22 cellular contexts compared by ENCODE assay signal in genomic region chr14:89603938-89604480, GRCh38.
DNase-seq lines count a peak whose midpoint lies in the region; ATAC-seq, FAIRE-seq and TF ChIP-seq lines count a peak whose summit lies in the region.
"Had no signal": no experiment of that assay in that cellular context is flagged by ENCODE, and none has a peak within 500 bp of the region (broad histone marks: within the 10 kb centered on the region; RNA-seq: fewer than 3 reads in every experiment).

No MANE protein-coding gene starts in this region.

- H2AFZ ChIP-seq in H1 (ENCODE audit: low read length): no peak overlapping the region

- no peak overlapping the region for H3K4me2 ChIP-seq in H1 (ENCODE audit: insufficient read depth in 1 of 2, low read depth in 2 of 2, low read length in 2 of 2)
- H3K4me2 ChIP-seq: A549; BLaER1 treated with 17β-estradiol and CSF1 and Interleukin-3, amounts not matched to agents 10 nM and 100 nM had no signal

- H4K8ac ChIP-seq in H1 (ENCODE audit: extremely low read depth, insufficient read depth, low read length): no peak overlapping the region

- ATAC-seq in T-cell (replicated peaks in 1 of 4) (no peak), gastrocnemius medialis (no peak), GM18498 (IDR thresholded peaks at IDR 0.05; ENCODE audit: unreplicated experiment) (no peak), GM21526 (IDR thresholded peaks at IDR 0.05; ENCODE audit: low FRiP score, unreplicated experiment) (no peak)
- ATAC-seq: A549; activated CD8-positive, alpha-beta memory T cell treated with anti-CD3 and anti-CD28 coated beads, Interleukin-2, amount 10 ng/mL, durations not matched to agents 7 days and 5 days had no signal

- no peak overlapping the region for H3K23ac ChIP-seq in H1 (ENCODE audit: insufficient read length)

- H3K14ac ChIP-seq in H1 (ENCODE audit: insufficient read length): no peak overlapping the region

- no peak overlapping the region for H2BK20ac ChIP-seq in H1 (ENCODE audit: low read length)

- H3K27me3 Mint-ChIP-seq in activated T-cell treated with anti-CD3 and anti-CD28 coated beads, Interleukin-2, amount 50 U/mL, for 24 hours: no peaks in the 10 kb centered on the region
- H3K27me3 Mint-ChIP-seq in T-cell: no peaks in the 10 kb centered on the region
- H3K27me3 Mint-ChIP-seq: activated CD8-positive, alpha-beta memory T cell treated with anti-CD3 and anti-CD28 coated beads, Interleukin-2, amount 10 ng/mL, durations not matched to agents 7 days and 5 days had no signal

- H2BK12ac ChIP-seq in H1 (ENCODE audit: low read depth, low read length): no peak overlapping the region

- no peak for TF ChIP-seq RAD21 in H1 (IDR thresholded peaks at IDR 0.05 in 1 of 2, conservative IDR thresholded peaks at IDR 0.05 in 1 of 2; ENCODE audit: low read depth in 2 of 2, low read length in 2 of 2)

- intact Hi-C loops in gastrocnemius medialis (cut with DNase I; ENCODE audit: low total_unique reads): no loop called here

- no peaks in the 10 kb centered on the region for H3K79me1 ChIP-seq in H1 (ENCODE audit: low read depth, low read length)

- H4K20me1 ChIP-seq in H1 (replicated peaks in 1 of 2; ENCODE audit: control insufficient read depth in 1 of 2, insufficient read depth in 2 of 2, low read length in 2 of 2): no peaks in the 10 kb centered on the region
- H4K20me1 ChIP-seq: BLaER1 treated with 17β-estradiol and CSF1 and Interleukin-3, amounts not matched to agents 10 nM and 100 nM had no signal

- no peak for TF ChIP-seq EP300 in H1 (IDR thresholded peaks at IDR 0.05; ENCODE audit: borderline replicate concordance in 1 of 2, low read depth in 2 of 2, low read length in 2 of 2)

- no peak overlapping the region for H2BK15ac ChIP-seq in H1 (ENCODE audit: low read length)

- no peak overlapping the region for H3K4ac ChIP-seq in H1 (replicated peaks; ENCODE audit: insufficient read length, low read depth, low read length)

- in situ Hi-C loops in gastrocnemius medialis (cut with MboI; ENCODE audit: low sequenced_read_pairs in 4 of 4): no loop called here

- TF ChIP-seq CTCF in H1 (IDR thresholded peaks at IDR 0.05; ENCODE audit: control extremely low read depth in 1 of 3, insufficient read depth in 1 of 3, low read depth in 1 of 3, low read length in 3 of 3) (no peak), gastrocnemius medialis (IDR thresholded peaks at IDR 0.05 in 4 of 5, conservative IDR thresholded peaks at IDR 0.05 in 1 of 5) (no peak)

- peak overlapping the region; percentile 27 for H3K4me3 Mint-ChIP-seq in activated T-cell treated with anti-CD3 and anti-CD28 coated beads, Interleukin-2, amount 50 U/mL, for 24 hours
- H3K4me3 Mint-ChIP-seq in T-cell: peak overlapping the region; percentile 2 to 33 (median 28)
- H3K4me3 Mint-ChIP-seq: activated CD8-positive, alpha-beta memory T cell treated with anti-CD3 and anti-CD28 coated beads, Interleukin-2, amount 10 ng/mL, durations not matched to agents 7 days and 5 days; HFFc6 had no signal

- no peak overlapping the region for H3K56ac ChIP-seq in H1 (replicated peaks; ENCODE audit: insufficient read length, low read depth, low read length)

- H3K27ac Mint-ChIP-seq in activated T-cell treated with anti-CD3 and anti-CD28 coated beads, Interleukin-2, amount 50 U/mL, for 24 hours: peak overlapping the region; percentile 70
- H3K27ac Mint-ChIP-seq in T-cell: peak overlapping the region; percentile 44 to 58
- H3K27ac Mint-ChIP-seq: activated CD8-positive, alpha-beta memory T cell treated with anti-CD3 and anti-CD28 coated beads, Interleukin-2, amount 10 ng/mL, durations not matched to agents 7 days and 5 days; HFFc6 had no signal

- H3K27ac ChIP-seq in H1 (ENCODE audit: low read depth, low read length) (no peak overlapping the region), gastrocnemius medialis (peak overlapping the region; percentile 16 to 58 (median 41))
- H3K27ac ChIP-seq: A549; BLaER1 treated with 17β-estradiol and CSF1 and Interleukin-3, amounts not matched to agents 10 nM and 100 nM; testis had no signal

- no peak for DNase-seq in activated T-cell treated with anti-CD3 and anti-CD28 coated beads, Interleukin-2, amount 50 U/mL, for 24 hours
- no peak for DNase-seq in activated T-cell treated with anti-CD3 and anti-CD28 coated beads, Interleukin-2, amount 50 U/mL, for 1 hour
- DNase-seq in T-cell (no peak), H1 (ENCODE audit: low read depth in 1 of 2, low spot score in 2 of 2) (no peak), gastrocnemius medialis (no peak), C1 segment of cervical spinal cord (lab: John Stamatoyannopoulos, UW) (no peak)
- DNase-seq: activated CD4-positive, CD25-positive, alpha-beta regulatory T cell treated with anti-CD3 and anti-CD28 coated beads, Interleukin-2, amount 50 U/mL, for 72 hours; activated CD8-positive, alpha-beta memory T cell treated with anti-CD3 and anti-CD28 coated beads, Interleukin-2, amount 10 ng/mL, durations not matched to agents 7 days and 5 days; DMS153; HFFc6; KBM-7; mammary epithelial cell; NCI-H2029 treated with DMSO at 0.1 percent for 48 hours; NCI-H524; OCI-M1; stimulated activated CD4-positive, alpha-beta T cell treated with anti-CD3 and anti-CD28 coated beads, Interleukin-4, amount 100 ng/mL, for 4 hours; testis had no signal

- H3K36me3 Mint-ChIP-seq in activated T-cell treated with anti-CD3 and anti-CD28 coated beads, Interleukin-2, amount 50 U/mL, for 24 hours (ENCODE audit: low read depth): peaks cover 79% of the 10 kb centered on the region
- peaks cover 59% of the 10 kb centered on the region for H3K36me3 Mint-ChIP-seq in T-cell

- peaks cover 13 to 95% of the 10 kb centered on the region in 2 experiments; a peak in 3 of 4 replicates for H3K79me2 ChIP-seq in H1 (ENCODE audit: control insufficient read depth in 1 of 2, insufficient read depth in 2 of 2, low read length in 2 of 2)

- CTCF ChIA-PET in T-cell (lab: Charles Lee): interaction anchor here in 1 of 2 donors (1.1 kb wide), 1 partner anchor 11 kb away, joined by 5 read pairs; no protein-coding TSS in a partner anchor
- CTCF ChIA-PET in H1 (lab: Charles Lee; ENCODE audit: partially characterized antibody): interaction anchor here (0.7 to 1.1 kb wide), 2 partner anchors 303 to 335 kb away, joined by 3 read pairs; no protein-coding TSS in a partner anchor

- FAIRE-seq in H1 (lab: Jason Lieb, UNC): peak; percentile 19
- FAIRE-seq: A549, GM12891 had no signal

- H3K36me3 ChIP-seq in H1 (ENCODE audit: control insufficient read depth in 2 of 4, insufficient read depth in 4 of 4, low read length in 3 of 4) (peaks cover 0 to 6% (median 3%) of the 10 kb centered on the region in 4 experiments; a peak in 2 of 8 replicates), gastrocnemius medialis (no peaks in the 10 kb centered on the region)

- no peaks in the 10 kb centered on the region for H3K23me2 ChIP-seq in H1 (ENCODE audit: low read depth, low read length)

- no peak overlapping the region for H3K9ac ChIP-seq in H1 (replicated peaks in 1 of 4; ENCODE audit: extremely low read depth in 1 of 4, low read depth in 3 of 4, low read length in 3 of 4)
- H3K9ac ChIP-seq: BLaER1 treated with 17β-estradiol and CSF1 and Interleukin-3, amounts not matched to agents 10 nM and 100 nM had no signal

- H2BK5ac ChIP-seq in H1 (ENCODE audit: low read depth, low read length): no peak overlapping the region

- peaks cover 20% of the 10 kb centered on the region for H3K9me3 Mint-ChIP-seq in activated T-cell treated with anti-CD3 and anti-CD28 coated beads, Interleukin-2, amount 50 U/mL, for 24 hours
- peaks cover 4 to 15% (median 9%) of the 10 kb centered on the region in 3 donors for H3K9me3 Mint-ChIP-seq in T-cell

- no peak overlapping the region for H2BK120ac ChIP-seq in H1 (replicated peaks; ENCODE audit: low read depth, low read length)

- 79% methylated on average over 10 of the region's 10 CpGs; no CpG with 5 or more reads in 1 of the 2 experiments for WGBS in H1 (ENCODE audit: extremely low coverage in 1 of 2, insufficient coverage in 1 of 2, insufficient read length in 1 of 2, insufficient replicate concordance in 2 of 2, low coverage in 1 of 2, low lambda C conversion rate in 2 of 2, missing lambda C conversion rate in 1 of 2), 2 experiments

- H3K4me3 ChIP-seq in H1 (ENCODE audit: extremely low read depth in 1 of 4, insufficient read depth in 2 of 4, low read depth in 3 of 4, low read length in 4 of 4): no peak overlapping the region
- peak overlapping the region in 1 of 4 donors; percentile 16 for H3K4me3 ChIP-seq in gastrocnemius medialis
- H3K4me3 ChIP-seq: A549; BLaER1 treated with 17β-estradiol and CSF1 and Interleukin-3, amounts not matched to agents 10 nM and 100 nM; testis had no signal

- peaks cover 0 to 1% (median 0%) of the 10 kb centered on the region in 4 experiments; a peak in 1 of 7 replicates for H3K27me3 ChIP-seq in H1 (replicated peaks in 1 of 4; ENCODE audit: control insufficient read depth in 3 of 4, extremely low read depth in 1 of 4, insufficient read depth in 3 of 4, low read length in 3 of 4)
- no peaks in the 10 kb centered on the region for H3K27me3 ChIP-seq in gastrocnemius medialis
- H3K27me3 ChIP-seq: BLaER1 treated with 17β-estradiol and CSF1 and Interleukin-3, amounts not matched to agents 10 nM and 100 nM; testis had no signal

- H3K4me1 ChIP-seq in H1 (replicated peaks in 1 of 4; ENCODE audit: control insufficient read depth in 3 of 4, insufficient read depth in 4 of 4, low read length in 3 of 4) (peaks cover 0 to 18% (median 0%) of the 10 kb centered on the region in 4 experiments; a peak in 3 of 7 replicates), gastrocnemius medialis (peaks cover 13 to 18% of the 10 kb centered on the region in 2 donors)
- H3K4me1 ChIP-seq: A549, testis had no signal

- TF ChIP-seq POLR2A in H1 (IDR thresholded peaks at IDR 0.05; ENCODE audit: control extremely low read depth in 1 of 2, low read depth in 2 of 2, low read length in 2 of 2) (no peak), gastrocnemius medialis (IDR thresholded peaks at IDR 0.05) (no peak)

- no peak overlapping the region for H4K5ac ChIP-seq in H1 (ENCODE audit: insufficient read length, low read depth, low read length)

- H3K18ac ChIP-seq in H1 (ENCODE audit: extremely low read depth, low read length): no peak overlapping the region

- POLR2A ChIA-PET in T-cell (lab: Charles Lee) (no interaction called here), H1 (lab: Charles Lee; ENCODE audit: partially characterized antibody) (interaction anchor here (0.5 to 1.0 kb wide), 3 partner anchors 10 to 76 kb away, joined by 3 read pairs; no protein-coding TSS in a partner anchor)

- H3K4me1 Mint-ChIP-seq in activated T-cell treated with anti-CD3 and anti-CD28 coated beads, Interleukin-2, amount 50 U/mL, for 24 hours (ENCODE audit: low read depth): peaks cover 66% of the 10 kb centered on the region
- peaks cover 46 to 69% (median 66%) of the 10 kb centered on the region in 3 donors for H3K4me1 Mint-ChIP-seq in T-cell

- H2AK5ac ChIP-seq in H1 (ENCODE audit: low read depth, low read length): no peak overlapping the region

- H4K91ac ChIP-seq in H1 (replicated peaks; ENCODE audit: insufficient read length, low read length): no peak overlapping the region

- H3K9me3 ChIP-seq in H1 (ENCODE audit: insufficient read depth in 2 of 2, low read depth in 1 of 2, low read length in 1 of 2) (peaks cover 2 to 6% of the 10 kb centered on the region in 2 experiments; a peak in 2 of 4 replicates), gastrocnemius medialis (peaks cover 0 to 1% (median under 1%) of the 10 kb centered on the region in 3 donors)
- H3K9me3 ChIP-seq: testis had no signal

TF ChIP-seq in H1, 55 proteins besides CTCF, POLR2A, EP300 and RAD21 (continues in another document):
- TF ChIP-seq ASH2L (IDR thresholded peaks at IDR 0.05; ENCODE audit: low read length) (no peak), CREB1 (IDR thresholded peaks at IDR 0.05) (no peak)
